In the genomic region with DNA sequence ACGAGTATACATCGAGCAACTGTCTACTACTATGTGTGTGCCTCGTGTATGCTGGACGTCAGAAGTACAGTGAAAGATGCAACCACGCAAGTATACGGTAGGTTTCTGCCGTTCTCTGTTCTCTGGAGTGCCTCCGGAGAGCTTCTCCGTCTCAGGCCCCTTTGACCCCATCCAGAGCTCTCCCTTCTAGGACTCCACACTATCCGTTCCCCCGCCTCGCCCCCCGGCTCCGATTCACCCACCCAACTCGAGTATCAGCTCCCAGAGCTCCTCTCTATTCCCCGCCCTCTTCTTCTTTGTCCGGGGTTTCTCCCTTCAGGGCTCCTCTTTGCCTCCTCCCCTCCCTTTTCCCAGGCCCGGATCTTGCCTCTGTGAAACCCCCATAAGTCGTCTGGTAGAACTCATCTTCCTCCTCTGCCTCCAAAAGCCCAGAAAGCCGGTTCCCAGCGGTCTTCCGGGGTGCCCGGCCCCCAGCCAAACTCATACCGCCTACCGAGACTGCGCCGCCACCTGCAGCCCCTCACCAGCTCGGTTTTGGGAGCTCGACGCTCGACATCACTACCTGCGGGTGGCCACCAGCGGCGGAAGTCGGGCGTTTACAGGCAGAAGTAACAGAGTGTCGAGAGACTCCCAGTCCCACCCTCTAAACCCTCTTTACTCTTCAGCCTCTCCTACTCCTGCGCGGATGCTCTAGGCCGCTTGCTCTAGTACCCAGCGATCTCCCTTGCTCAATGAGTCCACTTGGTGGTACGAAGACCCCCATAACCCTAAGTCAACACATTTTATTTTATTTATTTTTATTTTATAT, we compare ENCODE assay signal across 8 cellular contexts. TPM values are rescaled to one million over a fixed set of nuclear protein-coding genes. Genes with fewer than 3 reads are reported as not detected.
A peak's percentile ranks its signal among the peaks of the same experiment; 100 is the strongest.
DNase-seq lines count a peak whose midpoint lies in the region; ATAC-seq, FAIRE-seq and TF ChIP-seq lines count a peak whose summit lies in the region.

Gene VPS72 (minus strand): TSS at position 560 of the 808 bp plus-strand sequence. CDS start 76 bp downstream, at position 484.

- DNase-seq in NCI-H1417 (lab: John Stamatoyannopoulos, UW) (peak; percentile 91 to 97 (median 93)), head of caudate nucleus (peak; percentile 78 to 95 (median 89)), pancreas (peak; percentile 77 to 91 (median 82)), thyroid gland (peak; percentile 85 to 86)
- DNase-seq in activated naive CD8-positive, alpha-beta T cell treated with anti-CD3 and anti-CD28 coated beads for 36 hours: peak; percentile 88

- no peak for FAIRE-seq in pancreas (lab: Jason Lieb, UNC)

- H3K9me2 ChIP-seq in SU-DHL-6 (replicated peaks; ENCODE audit: insufficient read depth, low read length): no peaks in the 10 kb centered on the region

- no peaks in the 10 kb centered on the region for H3K27me3 Mint-ChIP-seq in activated naive CD8-positive, alpha-beta T cell treated with anti-CD3 and anti-CD28 coated beads for 36 hours

- peaks cover 0 to 13% (median 11%) of the 10 kb centered on the region in 3 donors for H3K4me1 ChIP-seq in pancreas
- peaks cover 13 to 15% of the 10 kb centered on the region in 2 donors for H3K4me1 ChIP-seq in thyroid gland

- WGBS in pancreas, 2 donors: 0 to 1% methylated on average over 42 of the region's 42 CpGs
- WGBS in thyroid gland, 2 donors: 0 to 1% methylated on average over 42 of the region's 42 CpGs

- peak within 1 kb of the TSS; percentile 88 for H3K4me3 ChIP-seq in SU-DHL-6 (ENCODE audit: insufficient read depth, low read length, poor library complexity, severe bottlenecking)
- H3K4me3 ChIP-seq in pancreas: peak within 1 kb of the TSS; percentile 49 to 89 (median 78)
- peak within 1 kb of the TSS; percentile 60 to 80 (median 77) for H3K4me3 ChIP-seq in thyroid gland (replicated peaks in 1 of 3)

- H3K27ac ChIP-seq in SU-DHL-6 (ENCODE audit: low read depth, low read length) (peak within 1 kb of the TSS; percentile 66), pancreas (peak within 1 kb of the TSS in 3 of 4 donors; percentile 16 to 70 (median 59)), thyroid gland (peak within 1 kb of the TSS; percentile 48 to 72 (median 55))

- H3K36me3 ChIP-seq in SU-DHL-6 (ENCODE audit: low read length) (no peaks in the 10 kb centered on the region), pancreas (peaks cover 5 to 8% (median 7%) of the 10 kb centered on the region in 3 donors), thyroid gland (peaks cover 9% of the 10 kb centered on the region in 2 donors)

- peak within 1 kb of the TSS; percentile 90 for H3K4me2 ChIP-seq in SU-DHL-6 (ENCODE audit: low read depth, low read length, poor library complexity, severe bottlenecking)

- peak; percentile 93 for TF ChIP-seq POLR2A in GM10847 (IDR thresholded peaks at IDR 0.05; ENCODE audit: extremely low read depth, insufficient read length)
- peak in 1 of 2 donors; percentile 61 for TF ChIP-seq POLR2A in thyroid gland (IDR thresholded peaks at IDR 0.05)

- H3K4me1 Mint-ChIP-seq in activated naive CD8-positive, alpha-beta T cell treated with anti-CD3 and anti-CD28 coated beads for 36 hours: peaks cover 18% of the 10 kb centered on the region

- peak within 1 kb of the TSS; percentile 83 for H3K9ac ChIP-seq in SU-DHL-6 (ENCODE audit: low read length)

- H3K27me3 ChIP-seq in SU-DHL-6 (ENCODE audit: low read length) (no peaks in the 10 kb centered on the region), pancreas (no peaks in the 10 kb centered on the region), thyroid gland (no peaks in the 10 kb centered on the region)

- H3K9me3 ChIP-seq in SU-DHL-6 (ENCODE audit: insufficient read depth, low read length): no peaks in the 10 kb centered on the region
- no peaks in the 10 kb centered on the region for H3K9me3 ChIP-seq in pancreas
- H3K9me3 ChIP-seq in thyroid gland: no peaks in the 10 kb centered on the region

- no peaks in the 10 kb centered on the region for H3K9me3 Mint-ChIP-seq in activated naive CD8-positive, alpha-beta T cell treated with anti-CD3 and anti-CD28 coated beads for 36 hours

- H4K20me1 ChIP-seq in SU-DHL-6 (ENCODE audit: low read depth, low read length): no peaks in the 10 kb centered on the region

- peaks cover 8% of the 10 kb centered on the region; the same call in 1 of the 2 replicates for H3F3A ChIP-seq in SU-DHL-6 (ENCODE audit: insufficient read depth)

- no peak for TF ChIP-seq CTCF in SU-DHL-6 (IDR thresholded peaks at IDR 0.05; ENCODE audit: insufficient read depth, low read length, poor library complexity, severe bottlenecking)
- TF ChIP-seq CTCF in pancreas (IDR thresholded peaks at IDR 0.05): no peak
- TF ChIP-seq CTCF in thyroid gland (IDR thresholded peaks at IDR 0.05): peak in 4 of 6 experiments; percentile 13 to 31 (median 19)

- peaks cover 6% of the 10 kb centered on the region for H3K36me3 Mint-ChIP-seq in activated naive CD8-positive, alpha-beta T cell treated with anti-CD3 and anti-CD28 coated beads for 36 hours

- peak within 1 kb of the TSS; percentile 99 for H3K27ac Mint-ChIP-seq in activated naive CD8-positive, alpha-beta T cell treated with anti-CD3 and anti-CD28 coated beads for 36 hours

- intact Hi-C loops in head of caudate nucleus (cut with DNase I): loop anchor here (10.0 kb wide), 1 partner anchor 155 kb away; the partner anchor contains the start of gene RFX5
- intact Hi-C loops in pancreas (cut with DNase I): no loop called here
- intact Hi-C loops in thyroid gland (cut with DNase I): no loop called here

- H3K79me2 ChIP-seq in SU-DHL-6 (ENCODE audit: insufficient read depth, low read length): peaks cover 33% of the 10 kb centered on the region

- H2AFZ ChIP-seq in SU-DHL-6 (ENCODE audit: low read depth, low read length, severe bottlenecking): peak within 1 kb of the TSS; percentile 87

- H3K4me3 Mint-ChIP-seq in activated naive CD8-positive, alpha-beta T cell treated with anti-CD3 and anti-CD28 coated beads for 36 hours: peak within 1 kb of the TSS; percentile 100

- ATAC-seq in HG02642 (IDR thresholded peaks at IDR 0.05; ENCODE audit: poor library complexity, unreplicated experiment) (peak; percentile 85), pancreas (peak; percentile 98 to 99 (median 98))

RNA-seq across cellular contexts. Expression of gene VPS72, which starts in this region (rescaled TPM):
- total RNA-seq in activated naive CD8-positive, alpha-beta T cell treated with anti-CD3 and anti-CD28 coated beads for 36 hours: 10 to 100 TPM; 66.4 to 79.1 TPM
- total RNA-seq in pancreas (10 to 100 TPM; 12.5 to 29.0 (median 23.7) TPM), thyroid gland (10 to 100 TPM; 36.9 to 47.5 (median 39.9) TPM)
- 10 to 100 TPM; 20.8 to 25.9 TPM for polyA plus RNA-seq in pancreas

Comparison
In these comparisons a context has a peak if more than half of its experiments do, and no peak if none do; other contexts are left out.
1. Peak in every context shown above with its lines: DNase-seq, ATAC-seq, H3K4me3 ChIP-seq and H3K27ac ChIP-seq.
2. CTCF ChIP-seq: peak in thyroid gland (4 of 6); none in SU-DHL-6 (single experiment) and pancreas (0 of 4).